Comparison of ENCODE assay signal across 1 cellular context in genomic region chr17:31549525-31550388, GRCh38.
TF ChIP-seq lines count a peak whose summit lies in the region.

No MANE protein-coding gene starts in this region.

TF ChIP-seq in K562, 482 proteins besides CTCF, POLR2A, EP300 and RAD21 (continued from another document and continues in another):
- peak; percentile 70; the same call in 1 of the 2 replicates for TF ChIP-seq ZNF407 (IDR thresholded peaks at IDR 0.05; ENCODE audit: low read depth)
- TF ChIP-seq, protein P1, sequence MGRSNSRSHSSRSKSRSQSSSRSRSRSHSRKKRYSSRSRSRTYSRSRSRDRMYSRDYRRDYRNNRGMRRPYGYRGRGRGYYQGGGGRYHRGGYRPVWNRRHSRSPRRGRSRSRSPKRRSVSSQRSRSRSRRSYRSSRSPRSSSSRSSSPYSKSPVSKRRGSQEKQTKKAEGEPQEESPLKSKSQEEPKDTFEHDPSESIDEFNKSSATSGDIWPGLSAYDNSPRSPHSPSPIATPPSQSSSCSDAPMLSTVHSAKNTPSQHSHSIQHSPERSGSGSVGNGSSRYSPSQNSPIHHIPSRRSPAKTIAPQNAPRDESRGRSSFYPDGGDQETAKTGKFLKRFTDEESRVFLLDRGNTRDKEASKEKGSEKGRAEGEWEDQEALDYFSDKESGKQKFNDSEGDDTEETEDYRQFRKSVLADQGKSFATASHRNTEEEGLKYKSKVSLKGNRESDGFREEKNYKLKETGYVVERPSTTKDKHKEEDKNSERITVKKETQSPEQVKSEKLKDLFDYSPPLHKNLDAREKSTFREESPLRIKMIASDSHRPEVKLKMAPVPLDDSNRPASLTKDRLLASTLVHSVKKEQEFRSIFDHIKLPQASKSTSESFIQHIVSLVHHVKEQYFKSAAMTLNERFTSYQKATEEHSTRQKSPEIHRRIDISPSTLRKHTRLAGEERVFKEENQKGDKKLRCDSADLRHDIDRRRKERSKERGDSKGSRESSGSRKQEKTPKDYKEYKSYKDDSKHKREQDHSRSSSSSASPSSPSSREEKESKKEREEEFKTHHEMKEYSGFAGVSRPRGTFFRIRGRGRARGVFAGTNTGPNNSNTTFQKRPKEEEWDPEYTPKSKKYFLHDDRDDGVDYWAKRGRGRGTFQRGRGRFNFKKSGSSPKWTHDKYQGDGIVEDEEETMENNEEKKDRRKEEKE (IDR thresholded peaks at IDR 0.05; ENCODE audit: borderline replicate concordance in 1 of 2, control insufficient read depth in 1 of 2, low read depth in 2 of 2, low read length in 1 of 2) = peak in 1 of 2 experiments; percentile 38; a peak in 1 of 4 replicates
- peak; percentile 41 for TF ChIP-seq CHD1 (IDR thresholded peaks at IDR 0.05; ENCODE audit: low read length)
- TF ChIP-seq NEUROD1 (IDR thresholded peaks at IDR 0.05; ENCODE audit: borderline replicate concordance, low read depth, low read length, partially characterized antibody) = peak; percentile 19
- TF ChIP-seq CBX5 (IDR thresholded peaks at IDR 0.05; ENCODE audit: borderline replicate concordance, low read depth) = peak; percentile 51
- peak; percentile 51; the same call in 1 of the 2 replicates for TF ChIP-seq TOE1 (IDR thresholded peaks at IDR 0.05; ENCODE audit: borderline replicate concordance)
- TF ChIP-seq TOE1 (CRISPR knock-in tag; IDR thresholded peaks at IDR 0.05; ENCODE audit: borderline replicate concordance, low read depth) = no peak
- no peak for TF ChIP-seq NR2F6 (CRISPR knock-in tag; IDR thresholded peaks at IDR 0.05)
- TF ChIP-seq ADNP (tag; IDR thresholded peaks at IDR 0.05) = peak; percentile 95
- TF ChIP-seq SNRNP70 (optimal IDR thresholded peaks at IDR 0.05; ENCODE audit: low read depth, low read length) = no peak
- no peak for TF ChIP-seq HNRNPUL1 (IDR thresholded peaks at IDR 0.05; ENCODE audit: low read length)
- peak; percentile 75; the same call in 1 of the 2 replicates for TF ChIP-seq SMAD4 (CRISPR knock-in tag; conservative IDR thresholded peaks at IDR 0.05)
- TF ChIP-seq ZNF274 (IDR thresholded peaks at IDR 0.05; ENCODE audit: borderline replicate concordance, low read depth, low read length) = peak; percentile 43; the same call in 1 of the 2 replicates
- TF ChIP-seq HNRNPK (IDR thresholded peaks at IDR 0.05; ENCODE audit: low read depth, low read length, poor library complexity, severe bottlenecking) = no peak
- peak; percentile 77 for TF ChIP-seq NFIC (IDR thresholded peaks at IDR 0.05)
- TF ChIP-seq ETS1 (conservative IDR thresholded peaks at IDR 0.05; ENCODE audit: control insufficient read depth, low read depth, low read length) = peak; percentile 93
- TF ChIP-seq NR2C1 (IDR thresholded peaks at IDR 0.05) = peak; percentile 82
- peak; percentile 74 for TF ChIP-seq NR2C1 (tag; IDR thresholded peaks at IDR 0.05)
- TF ChIP-seq DMBX1 (CRISPR knock-in tag; IDR thresholded peaks at IDR 0.05; ENCODE audit: borderline replicate concordance) = no peak
- TF ChIP-seq, protein P2, sequence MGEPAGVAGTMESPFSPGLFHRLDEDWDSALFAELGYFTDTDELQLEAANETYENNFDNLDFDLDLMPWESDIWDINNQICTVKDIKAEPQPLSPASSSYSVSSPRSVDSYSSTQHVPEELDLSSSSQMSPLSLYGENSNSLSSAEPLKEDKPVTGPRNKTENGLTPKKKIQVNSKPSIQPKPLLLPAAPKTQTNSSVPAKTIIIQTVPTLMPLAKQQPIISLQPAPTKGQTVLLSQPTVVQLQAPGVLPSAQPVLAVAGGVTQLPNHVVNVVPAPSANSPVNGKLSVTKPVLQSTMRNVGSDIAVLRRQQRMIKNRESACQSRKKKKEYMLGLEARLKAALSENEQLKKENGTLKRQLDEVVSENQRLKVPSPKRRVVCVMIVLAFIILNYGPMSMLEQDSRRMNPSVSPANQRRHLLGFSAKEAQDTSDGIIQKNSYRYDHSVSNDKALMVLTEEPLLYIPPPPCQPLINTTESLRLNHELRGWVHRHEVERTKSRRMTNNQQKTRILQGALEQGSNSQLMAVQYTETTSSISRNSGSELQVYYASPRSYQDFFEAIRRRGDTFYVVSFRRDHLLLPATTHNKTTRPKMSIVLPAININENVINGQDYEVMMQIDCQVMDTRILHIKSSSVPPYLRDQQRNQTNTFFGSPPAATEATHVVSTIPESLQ (CRISPR knock-in tag; IDR thresholded peaks at IDR 0.05) = no peak
- TF ChIP-seq SIN3A (IDR thresholded peaks at IDR 0.05; ENCODE audit: borderline replicate concordance in 2 of 2, control insufficient read depth in 1 of 2, low read depth in 2 of 2, low read length in 2 of 2) = peak in 1 of 2 experiments; percentile 3; a peak in 2 of 4 replicates
- TF ChIP-seq HMGN3 (IDR thresholded peaks at IDR 0.05; ENCODE audit: borderline replicate concordance, extremely low read depth, insufficient read length, low read depth, low read length) = peak; percentile 75
- peak; percentile 86 for TF ChIP-seq SUPT5H (IDR thresholded peaks at IDR 0.05)
- TF ChIP-seq ESRRA (IDR thresholded peaks at IDR 0.05; ENCODE audit: borderline replicate concordance, low read depth) = peak; percentile 56; the same call in 1 of the 2 replicates
- peak; percentile 82 for TF ChIP-seq EGR1 (conservative IDR thresholded peaks at IDR 0.05)
- peak; percentile 71 for TF ChIP-seq CCNT2 (IDR thresholded peaks at IDR 0.05; ENCODE audit: borderline replicate concordance, extremely low read depth, insufficient read length, low read depth, low read length)
- TF ChIP-seq, protein P3, sequence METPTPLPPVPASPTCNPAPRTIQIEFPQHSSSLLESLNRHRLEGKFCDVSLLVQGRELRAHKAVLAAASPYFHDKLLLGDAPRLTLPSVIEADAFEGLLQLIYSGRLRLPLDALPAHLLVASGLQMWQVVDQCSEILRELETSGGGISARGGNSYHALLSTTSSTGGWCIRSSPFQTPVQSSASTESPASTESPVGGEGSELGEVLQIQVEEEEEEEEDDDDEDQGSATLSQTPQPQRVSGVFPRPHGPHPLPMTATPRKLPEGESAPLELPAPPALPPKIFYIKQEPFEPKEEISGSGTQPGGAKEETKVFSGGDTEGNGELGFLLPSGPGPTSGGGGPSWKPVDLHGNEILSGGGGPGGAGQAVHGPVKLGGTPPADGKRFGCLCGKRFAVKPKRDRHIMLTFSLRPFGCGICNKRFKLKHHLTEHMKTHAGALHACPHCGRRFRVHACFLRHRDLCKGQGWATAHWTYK (CRISPR knock-in tag; IDR thresholded peaks at IDR 0.05) = no peak
- 0 out of 2 replicates have a peak, but pooled peaks have one; percentile 54 for TF ChIP-seq GATAD2A (IDR thresholded peaks at IDR 0.05)
- TF ChIP-seq, protein P4, sequence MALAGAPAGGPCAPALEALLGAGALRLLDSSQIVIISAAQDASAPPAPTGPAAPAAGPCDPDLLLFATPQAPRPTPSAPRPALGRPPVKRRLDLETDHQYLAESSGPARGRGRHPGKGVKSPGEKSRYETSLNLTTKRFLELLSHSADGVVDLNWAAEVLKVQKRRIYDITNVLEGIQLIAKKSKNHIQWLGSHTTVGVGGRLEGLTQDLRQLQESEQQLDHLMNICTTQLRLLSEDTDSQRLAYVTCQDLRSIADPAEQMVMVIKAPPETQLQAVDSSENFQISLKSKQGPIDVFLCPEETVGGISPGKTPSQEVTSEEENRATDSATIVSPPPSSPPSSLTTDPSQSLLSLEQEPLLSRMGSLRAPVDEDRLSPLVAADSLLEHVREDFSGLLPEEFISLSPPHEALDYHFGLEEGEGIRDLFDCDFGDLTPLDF (CRISPR knock-in tag; IDR thresholded peaks at IDR 0.05) = peak; percentile 88
- peak; percentile 70; the same call in 1 of the 2 replicates for TF ChIP-seq RFX5 (IDR thresholded peaks at IDR 0.05; ENCODE audit: low read depth, low read length)
- TF ChIP-seq, protein P5, sequence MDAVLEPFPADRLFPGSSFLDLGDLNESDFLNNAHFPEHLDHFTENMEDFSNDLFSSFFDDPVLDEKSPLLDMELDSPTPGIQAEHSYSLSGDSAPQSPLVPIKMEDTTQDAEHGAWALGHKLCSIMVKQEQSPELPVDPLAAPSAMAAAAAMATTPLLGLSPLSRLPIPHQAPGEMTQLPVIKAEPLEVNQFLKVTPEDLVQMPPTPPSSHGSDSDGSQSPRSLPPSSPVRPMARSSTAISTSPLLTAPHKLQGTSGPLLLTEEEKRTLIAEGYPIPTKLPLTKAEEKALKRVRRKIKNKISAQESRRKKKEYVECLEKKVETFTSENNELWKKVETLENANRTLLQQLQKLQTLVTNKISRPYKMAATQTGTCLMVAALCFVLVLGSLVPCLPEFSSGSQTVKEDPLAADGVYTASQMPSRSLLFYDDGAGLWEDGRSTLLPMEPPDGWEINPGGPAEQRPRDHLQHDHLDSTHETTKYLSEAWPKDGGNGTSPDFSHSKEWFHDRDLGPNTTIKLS (IDR thresholded peaks at IDR 0.05; ENCODE audit: borderline replicate concordance, low read depth) = peak; percentile 90
- peak; percentile 88 for TF ChIP-seq ZNF592 (IDR thresholded peaks at IDR 0.05)
